In the genomic region with DNA sequence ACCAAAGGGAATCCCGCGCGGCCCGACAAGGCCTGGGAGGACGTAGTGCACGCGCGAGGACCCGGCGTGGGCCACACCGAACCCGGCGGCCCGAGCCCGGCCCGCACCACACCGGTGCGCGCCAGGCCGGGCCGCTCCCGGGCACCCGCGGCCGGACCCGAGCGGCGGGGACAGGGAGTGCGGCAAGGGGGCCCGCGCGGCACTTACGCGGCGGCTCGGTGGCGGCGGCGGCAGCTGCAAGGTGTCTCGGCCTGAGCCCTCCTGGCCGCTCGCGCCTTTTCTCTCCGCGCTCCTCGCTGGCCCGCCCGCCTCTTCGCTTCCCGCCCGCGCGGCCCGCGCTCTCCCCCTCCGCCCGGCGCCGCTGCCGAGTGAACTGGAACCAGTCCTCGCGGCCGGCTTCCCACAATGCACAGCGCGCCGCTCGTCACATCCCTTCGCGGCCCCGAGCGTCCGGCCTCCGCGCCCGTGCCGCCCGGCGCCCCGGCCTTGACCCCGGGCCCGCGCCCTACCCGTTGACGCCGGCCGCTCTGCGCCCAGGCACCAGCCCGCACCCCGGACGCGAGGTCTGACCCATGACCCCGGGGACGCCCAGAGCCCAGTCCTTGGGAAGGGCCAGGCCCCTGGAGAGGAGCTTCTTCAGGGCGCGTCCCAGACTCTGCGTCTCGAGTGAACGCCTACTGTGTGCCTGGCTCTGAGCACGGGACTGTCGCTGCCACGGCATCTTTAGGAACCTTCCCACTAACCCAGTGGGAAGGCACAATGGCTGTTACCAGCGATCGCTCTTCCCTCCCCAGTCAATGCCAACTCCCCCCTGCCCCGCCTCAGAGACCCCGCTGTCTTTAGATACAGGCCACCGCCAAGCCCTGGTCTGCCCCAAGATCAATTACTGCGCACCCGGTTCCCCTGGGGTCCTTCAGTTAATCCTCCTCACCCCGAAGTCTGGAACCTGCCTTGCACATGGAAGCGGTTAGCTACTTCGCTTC, we compare ENCODE assay signal across 8 cellular contexts. TPM values are rescaled to one million over a fixed set of nuclear protein-coding genes. Genes with fewer than 3 reads are reported as not detected.
DNase-seq lines count a peak whose midpoint lies in the region; TF ChIP-seq lines count a peak whose summit lies in the region.

A gene (minus strand): TSS at position 377 of the 983 bp plus-strand sequence. CDS start 10,138 bp downstream, outside the sequence.

- H3K27me3 ChIP-seq in right atrium auricular region = no peaks in the 10 kb centered on the region
- H3K27me3 ChIP-seq in uterus = no peaks in the 10 kb centered on the region

- TF ChIP-seq CTCF in HEK293 (tag by site-specific recombination; IDR thresholded peaks at IDR 0.05) (no peak), right atrium auricular region (IDR thresholded peaks at IDR 0.05) (peak in 1 of 2 donors; percentile 20), uterus (IDR thresholded peaks at IDR 0.05) (peak in 3 of 4 experiments; percentile 10 to 31 (median 20))

- POLR2A ChIA-PET in HEK293 (lab: Yijun Ruan, JAX) = interaction anchor here (0.6 kb wide), 1 partner anchor 288 kb away, joined by 3 read pairs; no protein-coding TSS in a partner anchor

- H3K4me1 ChIP-seq in HEK293 (ENCODE audit: control insufficient read depth, insufficient read depth, low read length) (peaks cover 22% of the 10 kb centered on the region), right atrium auricular region (peaks cover 0 to 48% of the 10 kb centered on the region in 2 donors), uterus (peaks cover 0 to 11% of the 10 kb centered on the region in 2 donors)

- intact Hi-C loops in uterus (cut with DNase I; ENCODE audit: low total_unique reads) = no loop called here

- H3K36me3 ChIP-seq in HEK293 (ENCODE audit: control insufficient read depth in 2 of 2, insufficient read depth in 1 of 2, low read length in 2 of 2) (no peaks in the 10 kb centered on the region), right atrium auricular region (no peaks in the 10 kb centered on the region), uterus (no peaks in the 10 kb centered on the region)

- H3K27ac ChIP-seq in HEK293 (ENCODE audit: extremely low read depth, low read depth, low read length) = peak within 1 kb of the TSS; percentile 95
- peak within 1 kb of the TSS; percentile 91 to 95 for H3K27ac ChIP-seq in right atrium auricular region
- peak within 1 kb of the TSS; percentile 84 to 93 for H3K27ac ChIP-seq in uterus

- no peaks in the 10 kb centered on the region for H3K9me3 ChIP-seq in HEK293 (ENCODE audit: control insufficient read depth, insufficient read depth, low read depth, low read length)
- no peaks in the 10 kb centered on the region for H3K9me3 ChIP-seq in right atrium auricular region
- H3K9me3 ChIP-seq in uterus = no peaks in the 10 kb centered on the region

- DNase-seq in NCI-H1048 (lab: John Stamatoyannopoulos, UW) (peak; percentile 43), T-helper 2 cell (peak; percentile 66 to 91 (median 71)), amygdala (lab: John Stamatoyannopoulos, UW) (peak in 51 of 56 donors; percentile 36 to 89 (median 71)), right atrium auricular region (ENCODE audit: low spot score) (peak; percentile 88), putamen (ENCODE audit: low spot score) (peak; percentile 89), uterus (peak; percentile 82 to 87)

- CTCF ChIA-PET in HEK293 (lab: Yijun Ruan, JAX) = interaction anchor here (0.7 to 1.1 kb wide), 3 partner anchors 27 to 99 kb away, joined by 4 read pairs; no protein-coding TSS in a partner anchor

- TF ChIP-seq POLR2A in GM10847 (IDR thresholded peaks at IDR 0.05; ENCODE audit: extremely low read depth, insufficient read length) (peak; percentile 89), uterus (IDR thresholded peaks at IDR 0.05) (peak; percentile 59 to 80)

- H3K4me3 ChIP-seq in HEK293 (ENCODE audit: low read depth, low read length) (peak within 1 kb of the TSS; percentile 87), right atrium auricular region (peak within 1 kb of the TSS; percentile 77 to 83), uterus (peak within 1 kb of the TSS; percentile 68 to 69)

TF ChIP-seq in HEK293, 187 proteins besides CTCF, POLR2A, EP300 and RAD21 (continues in another document):
- TF ChIP-seq ZSCAN30 (tag by site-specific recombination; IDR thresholded peaks at IDR 0.05) (peak; percentile 86), ZNF501 (tag by site-specific recombination; IDR thresholded peaks at IDR 0.05) (no peak), ZNF426 (tag by site-specific recombination; IDR thresholded peaks at IDR 0.05) (no peak), ZNF76 (tag by site-specific recombination; IDR thresholded peaks at IDR 0.05; ENCODE audit: borderline replicate concordance, low read depth) (peak; percentile 88), KLF16 (tag by site-specific recombination; IDR thresholded peaks at IDR 0.05) (no peak), KLF10 (tag by site-specific recombination; IDR thresholded peaks at IDR 0.05) (no peak), SCRT2 (tag by site-specific recombination; IDR thresholded peaks at IDR 0.05) (no peak), ZXDB (tag by site-specific recombination; IDR thresholded peaks at IDR 0.05) (peak; percentile 53), ZNF335 (tag by site-specific recombination; conservative IDR thresholded peaks at IDR 0.05) (peak; percentile 82), GLI4 (tag by site-specific recombination; IDR thresholded peaks at IDR 0.05) (no peak), ZNF366 (tag by site-specific recombination; conservative IDR thresholded peaks at IDR 0.05) (no peak), OVOL3 (tag by site-specific recombination; IDR thresholded peaks at IDR 0.05) (no peak), EGR2 (tag by site-specific recombination; IDR thresholded peaks at IDR 0.05; ENCODE audit: low read depth) (no peak), ZFHX2 (tag by site-specific recombination; conservative IDR thresholded peaks at IDR 0.05) (peak; percentile 65), ZNF350 (tag by site-specific recombination; IDR thresholded peaks at IDR 0.05) (no peak), ZBTB20 (tag by site-specific recombination; IDR thresholded peaks at IDR 0.05) (peak; percentile 62; the same call in 1 of the 2 replicates), ZNF707 (tag by site-specific recombination; IDR thresholded peaks at IDR 0.05) (no peak), ZBTB48 (tag by site-specific recombination; IDR thresholded peaks at IDR 0.05) (0 out of 2 replicates have a peak, but pooled peaks have one; percentile 30), SP2 (tag by site-specific recombination; IDR thresholded peaks at IDR 0.05) (no peak), ZNF311 (tag by site-specific recombination; IDR thresholded peaks at IDR 0.05; ENCODE audit: borderline replicate concordance) (no peak), ZNF2 (tag by site-specific recombination; IDR thresholded peaks at IDR 0.05) (peak; percentile 46; the same call in 1 of the 2 replicates), ZNF214 (tag by site-specific recombination; IDR thresholded peaks at IDR 0.05; ENCODE audit: borderline replicate concordance) (no peak), GLIS1 (tag by site-specific recombination; IDR thresholded peaks at IDR 0.05) (no peak), SP7 (tag by site-specific recombination; IDR thresholded peaks at IDR 0.05) (peak; percentile 37; the same call in 1 of the 2 replicates)
- TF ChIP-seq, protein P1, sequence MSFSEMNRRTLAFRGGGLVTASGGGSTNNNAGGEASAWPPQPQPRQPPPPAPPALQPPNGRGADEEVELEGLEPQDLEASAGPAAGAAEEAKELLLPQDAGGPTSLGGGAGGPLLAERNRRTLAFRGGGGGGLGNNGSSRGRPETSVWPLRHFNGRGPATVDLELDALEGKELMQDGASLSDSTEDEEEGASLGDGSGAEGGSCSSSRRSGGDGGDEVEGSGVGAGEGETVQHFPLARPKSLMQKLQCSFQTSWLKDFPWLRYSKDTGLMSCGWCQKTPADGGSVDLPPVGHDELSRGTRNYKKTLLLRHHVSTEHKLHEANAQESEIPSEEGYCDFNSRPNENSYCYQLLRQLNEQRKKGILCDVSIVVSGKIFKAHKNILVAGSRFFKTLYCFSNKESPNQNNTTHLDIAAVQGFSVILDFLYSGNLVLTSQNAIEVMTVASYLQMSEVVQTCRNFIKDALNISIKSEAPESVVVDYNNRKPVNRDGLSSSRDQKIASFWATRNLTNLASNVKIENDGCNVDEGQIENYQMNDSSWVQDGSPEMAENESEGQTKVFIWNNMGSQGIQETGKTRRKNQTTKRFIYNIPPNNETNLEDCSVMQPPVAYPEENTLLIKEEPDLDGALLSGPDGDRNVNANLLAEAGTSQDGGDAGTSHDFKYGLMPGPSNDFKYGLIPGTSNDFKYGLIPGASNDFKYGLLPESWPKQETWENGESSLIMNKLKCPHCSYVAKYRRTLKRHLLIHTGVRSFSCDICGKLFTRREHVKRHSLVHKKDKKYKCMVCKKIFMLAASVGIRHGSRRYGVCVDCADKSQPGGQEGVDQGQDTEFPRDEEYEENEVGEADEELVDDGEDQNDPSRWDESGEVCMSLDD (tag by site-specific recombination; IDR thresholded peaks at IDR 0.05) = no peak
- TF ChIP-seq, protein P2, sequence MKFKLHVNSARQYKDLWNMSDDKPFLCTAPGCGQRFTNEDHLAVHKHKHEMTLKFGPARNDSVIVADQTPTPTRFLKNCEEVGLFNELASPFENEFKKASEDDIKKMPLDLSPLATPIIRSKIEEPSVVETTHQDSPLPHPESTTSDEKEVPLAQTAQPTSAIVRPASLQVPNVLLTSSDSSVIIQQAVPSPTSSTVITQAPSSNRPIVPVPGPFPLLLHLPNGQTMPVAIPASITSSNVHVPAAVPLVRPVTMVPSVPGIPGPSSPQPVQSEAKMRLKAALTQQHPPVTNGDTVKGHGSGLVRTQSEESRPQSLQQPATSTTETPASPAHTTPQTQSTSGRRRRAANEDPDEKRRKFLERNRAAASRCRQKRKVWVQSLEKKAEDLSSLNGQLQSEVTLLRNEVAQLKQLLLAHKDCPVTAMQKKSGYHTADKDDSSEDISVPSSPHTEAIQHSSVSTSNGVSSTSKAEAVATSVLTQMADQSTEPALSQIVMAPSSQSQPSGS (tag by site-specific recombination; IDR thresholded peaks at IDR 0.05; ENCODE audit: low read depth) = no peak
- TF ChIP-seq, protein P3, sequence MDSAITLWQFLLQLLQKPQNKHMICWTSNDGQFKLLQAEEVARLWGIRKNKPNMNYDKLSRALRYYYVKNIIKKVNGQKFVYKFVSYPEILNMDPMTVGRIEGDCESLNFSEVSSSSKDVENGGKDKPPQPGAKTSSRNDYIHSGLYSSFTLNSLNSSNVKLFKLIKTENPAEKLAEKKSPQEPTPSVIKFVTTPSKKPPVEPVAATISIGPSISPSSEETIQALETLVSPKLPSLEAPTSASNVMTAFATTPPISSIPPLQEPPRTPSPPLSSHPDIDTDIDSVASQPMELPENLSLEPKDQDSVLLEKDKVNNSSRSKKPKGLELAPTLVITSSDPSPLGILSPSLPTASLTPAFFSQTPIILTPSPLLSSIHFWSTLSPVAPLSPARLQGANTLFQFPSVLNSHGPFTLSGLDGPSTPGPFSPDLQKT (IDR thresholded peaks at IDR 0.05; ENCODE audit: borderline replicate concordance, low read depth, low read length) = no peak

RNA-seq across cellular contexts. Expression of the gene that starts here (rescaled TPM):
- 100 to 1,000 TPM; 149 to 179 TPM for total RNA-seq in right atrium auricular region
- 100 to 1,000 TPM; 121 to 200 (median 141) TPM for total RNA-seq in uterus

Comparison
In these comparisons a context has a peak if more than half of its experiments do, and no peak if none do; other contexts are left out.
1. Peak in every context shown above with its lines: DNase-seq, H3K4me3 ChIP-seq and H3K27ac ChIP-seq.